In the genomic region with DNA sequence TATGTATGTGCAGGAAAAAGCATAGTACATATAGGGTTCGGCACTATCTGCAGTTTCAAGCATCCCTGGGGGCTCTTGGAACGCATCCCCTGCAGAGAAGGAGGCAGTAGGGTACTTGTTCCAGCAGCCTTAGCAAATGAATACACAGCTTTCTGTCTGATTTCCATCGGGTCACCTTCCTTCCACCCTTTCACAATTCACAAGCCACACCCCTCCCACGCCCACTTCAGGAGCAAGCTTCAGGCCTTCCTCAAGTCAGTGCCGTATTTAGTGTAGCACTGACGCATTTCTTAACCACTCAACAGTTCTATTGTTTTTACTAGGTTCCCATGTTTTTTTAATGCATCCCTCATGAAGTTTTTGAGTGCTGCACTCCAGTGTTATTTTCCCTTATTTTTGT, we compare ENCODE assay signal across 9 cellular contexts.
DNase-seq lines count a peak whose midpoint lies in the region; ATAC-seq and TF ChIP-seq lines count a peak whose summit lies in the region.
"Had no signal": no experiment of that assay in that cellular context is flagged by ENCODE, and none has a peak within 500 bp of the region (broad histone marks: within the 10 kb centered on the region; RNA-seq: fewer than 3 reads in every experiment).

No MANE protein-coding gene starts in this region.

- H3K36me3 ChIP-seq in mucosa of descending colon (ENCODE audit: low read depth): no peaks in the 10 kb centered on the region

- TF ChIP-seq CTCF in mucosa of descending colon (IDR thresholded peaks at IDR 0.05): no peak

- no peak overlapping the region for H3K4me3 Mint-ChIP-seq in activated naive CD8-positive, alpha-beta T cell treated with anti-CD3 and anti-CD28 coated beads, Interleukin-2, amount 50 U/mL, for 24 hours
- H3K4me3 Mint-ChIP-seq: memory B cell had no signal

- H3K9me3 ChIP-seq in mucosa of descending colon: no peaks in the 10 kb centered on the region

- no peaks in the 10 kb centered on the region for H3K36me3 Mint-ChIP-seq in activated naive CD8-positive, alpha-beta T cell treated with anti-CD3 and anti-CD28 coated beads, Interleukin-2, amount 50 U/mL, for 24 hours (ENCODE audit: low read depth)
- H3K36me3 Mint-ChIP-seq: memory B cell had no signal

- H3K4me3 ChIP-seq in mucosa of descending colon: no peak overlapping the region

- no peak overlapping the region for H3K27ac Mint-ChIP-seq in activated naive CD8-positive, alpha-beta T cell treated with anti-CD3 and anti-CD28 coated beads, Interleukin-2, amount 50 U/mL, for 24 hours
- H3K27ac Mint-ChIP-seq: memory B cell had no signal

- intact Hi-C loops in mucosa of descending colon (cut with DNase I, micrococcal nuclease): no loop called here

- peaks cover 4% of the 10 kb centered on the region for H3K4me1 Mint-ChIP-seq in activated naive CD8-positive, alpha-beta T cell treated with anti-CD3 and anti-CD28 coated beads, Interleukin-2, amount 50 U/mL, for 24 hours

- peak; percentile 90 for ATAC-seq in mucosa of descending colon
- no peak for ATAC-seq in GM18502 (IDR thresholded peaks at IDR 0.05; ENCODE audit: poor library complexity, unreplicated experiment)
- no peak for ATAC-seq in activated naive CD8-positive, alpha-beta T cell treated with anti-CD3 and anti-CD28 coated beads, Interleukin-2, amount 50 U/mL, for 24 hours

- H3K4me1 ChIP-seq in mucosa of descending colon (ENCODE audit: low read depth): peaks cover 35% of the 10 kb centered on the region

- H3K27me3 Mint-ChIP-seq in activated naive CD8-positive, alpha-beta T cell treated with anti-CD3 and anti-CD28 coated beads, Interleukin-2, amount 50 U/mL, for 24 hours: no peaks in the 10 kb centered on the region

- H3K9me3 Mint-ChIP-seq in activated naive CD8-positive, alpha-beta T cell treated with anti-CD3 and anti-CD28 coated beads, Interleukin-2, amount 50 U/mL, for 24 hours: no peaks in the 10 kb centered on the region
- H3K9me3 Mint-ChIP-seq: memory B cell had no signal

- DNase-seq in DMS53 (lab: John Stamatoyannopoulos, UW) (peak; percentile 58), DMS53 treated with DMSO at 0.1 percent for 48 hours (lab: John Stamatoyannopoulos, UW; ENCODE audit: unreplicated experiment) (no peak), NCI-H146 (lab: John Stamatoyannopoulos, UW) (peak; percentile 41), brain pericyte (ENCODE audit: low read depth, low spot score) (peak; percentile 49), mucosa of descending colon (peak; percentile 87 to 94 (median 88)), 8988T (no peak)
- no peak for DNase-seq in activated naive CD8-positive, alpha-beta T cell treated with anti-CD3 and anti-CD28 coated beads, Interleukin-2, amount 50 U/mL, for 24 hours

Comparison
In these comparisons a context has a peak if more than half of its experiments do, and no peak if none do; other contexts are left out.
1. DNase-seq: peak in DMS53 (single experiment), NCI-H146 (single experiment), brain pericyte (single experiment) and mucosa of descending colon (3 of 3); none in DMS53 treated with DMSO at 0.1 percent for 48 hours (single experiment), 8988T (single experiment) and activated naive CD8-positive, alpha-beta T cell treated with anti-CD3 and anti-CD28 coated beads, Interleukin-2, amount 50 U/mL, for 24 hours (single experiment).